ENCODE assay signal across 1 cellular context in the genomic region with DNA sequence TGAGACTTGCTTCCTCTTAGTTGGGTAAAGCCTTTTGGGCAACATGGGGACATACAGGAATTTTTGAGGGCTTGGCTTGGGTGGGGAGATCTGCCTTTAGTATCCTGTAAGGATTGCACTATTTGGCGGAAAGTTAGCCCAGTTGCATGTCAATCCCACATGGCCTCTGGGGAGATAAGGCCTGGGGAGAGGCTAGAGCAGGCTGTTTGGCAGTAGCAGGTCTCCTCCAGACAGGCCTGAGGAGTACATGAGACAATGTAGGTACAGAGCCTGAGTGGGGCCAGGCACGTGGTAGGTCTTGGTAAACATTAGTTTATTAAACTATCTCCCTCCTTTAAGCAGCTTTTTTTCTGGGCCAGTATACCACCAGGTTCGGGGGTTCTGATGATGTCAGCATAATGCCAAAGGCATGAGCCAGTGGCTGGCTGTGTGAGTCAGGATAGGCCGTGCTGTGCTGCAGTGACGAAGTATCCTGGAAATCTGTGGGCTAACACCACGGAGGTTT.
TF ChIP-seq lines count a peak whose summit lies in the region.

No MANE protein-coding gene starts in this region.

TF ChIP-seq in K562, 482 proteins besides CTCF, POLR2A, EP300 and RAD21 (continued from another document and continues in another):
- TF ChIP-seq, protein P1, sequence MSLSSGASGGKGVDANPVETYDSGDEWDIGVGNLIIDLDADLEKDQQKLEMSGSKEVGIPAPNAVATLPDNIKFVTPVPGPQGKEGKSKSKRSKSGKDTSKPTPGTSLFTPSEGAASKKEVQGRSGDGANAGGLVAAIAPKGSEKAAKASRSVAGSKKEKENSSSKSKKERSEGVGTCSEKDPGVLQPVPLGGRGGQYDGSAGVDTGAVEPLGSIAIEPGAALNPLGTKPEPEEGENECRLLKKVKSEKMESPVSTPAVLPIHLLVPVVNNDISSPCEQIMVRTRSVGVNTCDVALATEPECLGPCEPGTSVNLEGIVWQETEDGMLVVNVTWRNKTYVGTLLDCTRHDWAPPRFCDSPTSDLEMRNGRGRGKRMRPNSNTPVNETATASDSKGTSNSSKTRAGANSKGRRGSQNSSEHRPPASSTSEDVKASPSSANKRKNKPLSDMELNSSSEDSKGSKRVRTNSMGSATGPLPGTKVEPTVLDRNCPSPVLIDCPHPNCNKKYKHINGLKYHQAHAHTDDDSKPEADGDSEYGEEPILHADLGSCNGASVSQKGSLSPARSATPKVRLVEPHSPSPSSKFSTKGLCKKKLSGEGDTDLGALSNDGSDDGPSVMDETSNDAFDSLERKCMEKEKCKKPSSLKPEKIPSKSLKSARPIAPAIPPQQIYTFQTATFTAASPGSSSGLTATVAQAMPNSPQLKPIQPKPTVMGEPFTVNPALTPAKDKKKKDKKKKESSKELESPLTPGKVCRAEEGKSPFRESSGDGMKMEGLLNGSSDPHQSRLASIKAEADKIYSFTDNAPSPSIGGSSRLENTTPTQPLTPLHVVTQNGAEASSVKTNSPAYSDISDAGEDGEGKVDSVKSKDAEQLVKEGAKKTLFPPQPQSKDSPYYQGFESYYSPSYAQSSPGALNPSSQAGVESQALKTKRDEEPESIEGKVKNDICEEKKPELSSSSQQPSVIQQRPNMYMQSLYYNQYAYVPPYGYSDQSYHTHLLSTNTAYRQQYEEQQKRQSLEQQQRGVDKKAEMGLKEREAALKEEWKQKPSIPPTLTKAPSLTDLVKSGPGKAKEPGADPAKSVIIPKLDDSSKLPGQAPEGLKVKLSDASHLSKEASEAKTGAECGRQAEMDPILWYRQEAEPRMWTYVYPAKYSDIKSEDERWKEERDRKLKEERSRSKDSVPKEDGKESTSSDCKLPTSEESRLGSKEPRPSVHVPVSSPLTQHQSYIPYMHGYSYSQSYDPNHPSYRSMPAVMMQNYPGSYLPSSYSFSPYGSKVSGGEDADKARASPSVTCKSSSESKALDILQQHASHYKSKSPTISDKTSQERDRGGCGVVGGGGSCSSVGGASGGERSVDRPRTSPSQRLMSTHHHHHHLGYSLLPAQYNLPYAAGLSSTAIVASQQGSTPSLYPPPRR (CRISPR knock-in tag; IDR thresholded peaks at IDR 0.05; ENCODE audit: borderline replicate concordance): no peak
- TF ChIP-seq, protein P2, sequence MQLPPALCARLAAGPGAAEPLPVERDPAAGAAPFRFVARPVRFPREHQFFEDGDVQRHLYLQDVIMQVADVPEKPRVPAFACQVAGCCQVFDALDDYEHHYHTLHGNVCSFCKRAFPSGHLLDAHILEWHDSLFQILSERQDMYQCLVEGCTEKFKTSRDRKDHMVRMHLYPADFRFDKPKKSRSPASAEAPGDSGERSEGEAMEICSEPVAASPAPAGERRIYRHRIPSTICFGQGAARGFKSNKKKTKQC (CRISPR knock-in tag; IDR thresholded peaks at IDR 0.05): no peak
- TF ChIP-seq PCBP2 (IDR thresholded peaks at IDR 0.05; ENCODE audit: low read depth, low read length, poor library complexity, severe bottlenecking) (no peak), TEAD4 (IDR thresholded peaks at IDR 0.05; ENCODE audit: low read length) (no peak; the same call in 1 of the 2 replicates), TEAD4 (CRISPR knock-in tag; IDR thresholded peaks at IDR 0.05; ENCODE audit: borderline replicate concordance) (no peak), TCFL5 (CRISPR knock-in tag; conservative IDR thresholded peaks at IDR 0.05) (peak; percentile 56; the same call in 1 of the 2 replicates), ZNF586 (CRISPR knock-in tag; conservative IDR thresholded peaks at IDR 0.05) (no peak), HIVEP1 (CRISPR knock-in tag; IDR thresholded peaks at IDR 0.05) (0 out of 2 replicates have a peak, but pooled peaks have one; percentile 56), SMARCB1 (IDR thresholded peaks at IDR 0.05; ENCODE audit: insufficient read length, low read depth) (no peak), HLTF (IDR thresholded peaks at IDR 0.05) (no peak), BRD9 (IDR thresholded peaks at IDR 0.05; ENCODE audit: low read depth, partially characterized antibody) (peak; percentile 21), ETV5 (CRISPR knock-in tag; IDR thresholded peaks at IDR 0.05; ENCODE audit: low read depth) (no peak), FIP1L1 (IDR thresholded peaks at IDR 0.05; ENCODE audit: low read depth, low read length, poor library complexity, severe bottlenecking) (no peak), ZFP1 (CRISPR knock-in tag; IDR thresholded peaks at IDR 0.05) (no peak), KLF6 (CRISPR knock-in tag; IDR thresholded peaks at IDR 0.05; ENCODE audit: borderline replicate concordance) (peak; percentile 71; the same call in 1 of the 2 replicates), PTBP1 (IDR thresholded peaks at IDR 0.05; ENCODE audit: low read depth, low read length) (no peak), PHTF2 (CRISPR knock-in tag; IDR thresholded peaks at IDR 0.05) (no peak)
- TF ChIP-seq, protein P3, sequence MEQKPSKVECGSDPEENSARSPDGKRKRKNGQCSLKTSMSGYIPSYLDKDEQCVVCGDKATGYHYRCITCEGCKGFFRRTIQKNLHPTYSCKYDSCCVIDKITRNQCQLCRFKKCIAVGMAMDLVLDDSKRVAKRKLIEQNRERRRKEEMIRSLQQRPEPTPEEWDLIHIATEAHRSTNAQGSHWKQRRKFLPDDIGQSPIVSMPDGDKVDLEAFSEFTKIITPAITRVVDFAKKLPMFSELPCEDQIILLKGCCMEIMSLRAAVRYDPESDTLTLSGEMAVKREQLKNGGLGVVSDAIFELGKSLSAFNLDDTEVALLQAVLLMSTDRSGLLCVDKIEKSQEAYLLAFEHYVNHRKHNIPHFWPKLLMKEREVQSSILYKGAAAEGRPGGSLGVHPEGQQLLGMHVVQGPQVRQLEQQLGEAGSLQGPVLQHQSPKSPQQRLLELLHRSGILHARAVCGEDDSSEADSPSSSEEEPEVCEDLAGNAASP (IDR thresholded peaks at IDR 0.05): no peak
- TF ChIP-seq, protein P4, sequence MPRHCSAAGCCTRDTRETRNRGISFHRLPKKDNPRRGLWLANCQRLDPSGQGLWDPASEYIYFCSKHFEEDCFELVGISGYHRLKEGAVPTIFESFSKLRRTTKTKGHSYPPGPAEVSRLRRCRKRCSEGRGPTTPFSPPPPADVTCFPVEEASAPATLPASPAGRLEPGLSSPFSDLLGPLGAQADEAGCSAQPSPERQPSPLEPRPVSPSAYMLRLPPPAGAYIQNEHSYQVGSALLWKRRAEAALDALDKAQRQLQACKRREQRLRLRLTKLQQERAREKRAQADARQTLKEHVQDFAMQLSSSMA (CRISPR knock-in tag; IDR thresholded peaks at IDR 0.05): 0 out of 2 replicates have a peak, but pooled peaks have one; percentile 20
- TF ChIP-seq, protein P5, sequence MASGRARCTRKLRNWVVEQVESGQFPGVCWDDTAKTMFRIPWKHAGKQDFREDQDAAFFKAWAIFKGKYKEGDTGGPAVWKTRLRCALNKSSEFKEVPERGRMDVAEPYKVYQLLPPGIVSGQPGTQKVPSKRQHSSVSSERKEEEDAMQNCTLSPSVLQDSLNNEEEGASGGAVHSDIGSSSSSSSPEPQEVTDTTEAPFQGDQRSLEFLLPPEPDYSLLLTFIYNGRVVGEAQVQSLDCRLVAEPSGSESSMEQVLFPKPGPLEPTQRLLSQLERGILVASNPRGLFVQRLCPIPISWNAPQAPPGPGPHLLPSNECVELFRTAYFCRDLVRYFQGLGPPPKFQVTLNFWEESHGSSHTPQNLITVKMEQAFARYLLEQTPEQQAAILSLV (tag; IDR thresholded peaks at IDR 0.05): peak; percentile 41; the same call in 1 of the 2 replicates
- TF ChIP-seq, protein P6, sequence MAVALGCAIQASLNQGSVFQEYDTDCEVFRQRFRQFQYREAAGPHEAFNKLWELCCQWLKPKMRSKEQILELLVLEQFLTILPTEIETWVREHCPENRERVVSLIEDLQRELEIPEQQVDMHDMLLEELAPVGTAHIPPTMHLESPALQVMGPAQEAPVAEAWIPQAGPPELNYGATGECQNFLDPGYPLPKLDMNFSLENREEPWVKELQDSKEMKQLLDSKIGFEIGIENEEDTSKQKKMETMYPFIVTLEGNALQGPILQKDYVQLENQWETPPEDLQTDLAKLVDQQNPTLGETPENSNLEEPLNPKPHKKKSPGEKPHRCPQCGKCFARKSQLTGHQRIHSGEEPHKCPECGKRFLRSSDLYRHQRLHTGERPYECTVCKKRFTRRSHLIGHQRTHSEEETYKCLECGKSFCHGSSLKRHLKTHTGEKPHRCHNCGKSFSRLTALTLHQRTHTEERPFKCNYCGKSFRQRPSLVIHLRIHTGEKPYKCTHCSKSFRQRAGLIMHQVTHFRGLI (CRISPR knock-in tag; IDR thresholded peaks at IDR 0.05): peak; percentile 75; the same call in 1 of the 2 replicates
- TF ChIP-seq, protein P7, sequence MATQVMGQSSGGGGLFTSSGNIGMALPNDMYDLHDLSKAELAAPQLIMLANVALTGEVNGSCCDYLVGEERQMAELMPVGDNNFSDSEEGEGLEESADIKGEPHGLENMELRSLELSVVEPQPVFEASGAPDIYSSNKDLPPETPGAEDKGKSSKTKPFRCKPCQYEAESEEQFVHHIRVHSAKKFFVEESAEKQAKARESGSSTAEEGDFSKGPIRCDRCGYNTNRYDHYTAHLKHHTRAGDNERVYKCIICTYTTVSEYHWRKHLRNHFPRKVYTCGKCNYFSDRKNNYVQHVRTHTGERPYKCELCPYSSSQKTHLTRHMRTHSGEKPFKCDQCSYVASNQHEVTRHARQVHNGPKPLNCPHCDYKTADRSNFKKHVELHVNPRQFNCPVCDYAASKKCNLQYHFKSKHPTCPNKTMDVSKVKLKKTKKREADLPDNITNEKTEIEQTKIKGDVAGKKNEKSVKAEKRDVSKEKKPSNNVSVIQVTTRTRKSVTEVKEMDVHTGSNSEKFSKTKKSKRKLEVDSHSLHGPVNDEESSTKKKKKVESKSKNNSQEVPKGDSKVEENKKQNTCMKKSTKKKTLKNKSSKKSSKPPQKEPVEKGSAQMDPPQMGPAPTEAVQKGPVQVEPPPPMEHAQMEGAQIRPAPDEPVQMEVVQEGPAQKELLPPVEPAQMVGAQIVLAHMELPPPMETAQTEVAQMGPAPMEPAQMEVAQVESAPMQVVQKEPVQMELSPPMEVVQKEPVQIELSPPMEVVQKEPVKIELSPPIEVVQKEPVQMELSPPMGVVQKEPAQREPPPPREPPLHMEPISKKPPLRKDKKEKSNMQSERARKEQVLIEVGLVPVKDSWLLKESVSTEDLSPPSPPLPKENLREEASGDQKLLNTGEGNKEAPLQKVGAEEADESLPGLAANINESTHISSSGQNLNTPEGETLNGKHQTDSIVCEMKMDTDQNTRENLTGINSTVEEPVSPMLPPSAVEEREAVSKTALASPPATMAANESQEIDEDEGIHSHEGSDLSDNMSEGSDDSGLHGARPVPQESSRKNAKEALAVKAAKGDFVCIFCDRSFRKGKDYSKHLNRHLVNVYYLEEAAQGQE (CRISPR knock-in tag; IDR thresholded peaks at IDR 0.05; ENCODE audit: low read depth): no peak
- TF ChIP-seq, protein P8, sequence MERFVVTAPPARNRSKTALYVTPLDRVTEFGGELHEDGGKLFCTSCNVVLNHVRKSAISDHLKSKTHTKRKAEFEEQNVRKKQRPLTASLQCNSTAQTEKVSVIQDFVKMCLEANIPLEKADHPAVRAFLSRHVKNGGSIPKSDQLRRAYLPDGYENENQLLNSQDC (CRISPR knock-in tag; IDR thresholded peaks at IDR 0.05): no peak
- TF ChIP-seq, protein P9, sequence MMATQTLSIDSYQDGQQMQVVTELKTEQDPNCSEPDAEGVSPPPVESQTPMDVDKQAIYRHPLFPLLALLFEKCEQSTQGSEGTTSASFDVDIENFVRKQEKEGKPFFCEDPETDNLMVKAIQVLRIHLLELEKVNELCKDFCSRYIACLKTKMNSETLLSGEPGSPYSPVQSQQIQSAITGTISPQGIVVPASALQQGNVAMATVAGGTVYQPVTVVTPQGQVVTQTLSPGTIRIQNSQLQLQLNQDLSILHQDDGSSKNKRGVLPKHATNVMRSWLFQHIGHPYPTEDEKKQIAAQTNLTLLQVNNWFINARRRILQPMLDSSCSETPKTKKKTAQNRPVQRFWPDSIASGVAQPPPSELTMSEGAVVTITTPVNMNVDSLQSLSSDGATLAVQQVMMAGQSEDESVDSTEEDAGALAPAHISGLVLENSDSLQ (IDR thresholded peaks at IDR 0.05): peak; percentile 60
- TF ChIP-seq, protein P10, sequence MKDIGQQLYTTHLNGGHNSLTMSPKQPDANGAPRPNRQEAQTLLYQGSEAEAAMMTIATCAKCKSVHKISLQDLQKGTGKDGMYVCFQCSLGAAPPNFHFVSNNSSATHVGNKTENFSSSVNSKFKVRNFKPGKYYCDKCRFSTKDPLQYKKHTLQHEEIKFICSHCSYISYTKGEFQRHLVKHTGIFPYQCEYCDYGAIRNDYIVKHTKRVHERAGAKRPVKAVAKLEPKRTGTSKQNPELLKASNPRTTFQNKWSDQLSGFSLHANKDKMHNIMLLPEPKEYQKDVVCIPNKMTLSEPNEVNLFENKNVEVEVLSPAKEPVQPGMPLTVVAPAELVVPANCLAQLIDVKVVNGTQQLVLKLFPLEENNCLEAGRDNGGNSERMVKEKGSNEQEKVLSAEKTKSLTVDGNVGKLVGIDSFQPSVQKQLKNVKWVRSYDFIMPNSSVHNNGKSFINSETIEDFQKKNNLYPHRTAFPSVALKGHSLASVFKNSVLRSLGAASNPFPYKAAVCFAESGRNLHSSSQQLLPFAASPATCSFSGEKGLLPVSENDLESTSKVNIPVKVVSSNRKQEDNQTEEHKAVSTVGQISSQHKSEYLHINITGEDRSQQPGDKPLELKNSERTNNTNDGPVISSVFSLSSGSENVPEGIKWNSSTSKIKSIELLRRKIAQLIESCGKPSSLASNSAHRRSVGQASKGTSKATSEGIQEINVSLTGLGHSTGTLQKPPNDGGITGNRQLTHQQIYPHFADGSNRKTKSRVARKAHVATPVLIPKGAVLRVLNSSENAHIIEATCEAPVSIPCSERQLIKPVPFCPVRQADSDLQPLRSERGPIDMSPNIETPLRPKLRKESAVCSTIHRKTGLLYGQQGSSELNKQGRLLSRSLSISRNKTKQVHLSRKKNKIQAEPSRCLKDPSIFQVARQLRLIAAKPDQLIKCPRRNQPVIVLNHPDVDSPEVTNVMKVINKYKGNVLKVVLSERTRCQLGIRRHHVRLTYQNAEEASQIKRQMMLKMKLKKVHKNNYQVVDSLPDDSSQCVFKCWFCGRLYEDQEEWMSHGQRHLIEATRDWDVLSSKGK (CRISPR knock-in tag; IDR thresholded peaks at IDR 0.05): no peak
- TF ChIP-seq, protein P11, sequence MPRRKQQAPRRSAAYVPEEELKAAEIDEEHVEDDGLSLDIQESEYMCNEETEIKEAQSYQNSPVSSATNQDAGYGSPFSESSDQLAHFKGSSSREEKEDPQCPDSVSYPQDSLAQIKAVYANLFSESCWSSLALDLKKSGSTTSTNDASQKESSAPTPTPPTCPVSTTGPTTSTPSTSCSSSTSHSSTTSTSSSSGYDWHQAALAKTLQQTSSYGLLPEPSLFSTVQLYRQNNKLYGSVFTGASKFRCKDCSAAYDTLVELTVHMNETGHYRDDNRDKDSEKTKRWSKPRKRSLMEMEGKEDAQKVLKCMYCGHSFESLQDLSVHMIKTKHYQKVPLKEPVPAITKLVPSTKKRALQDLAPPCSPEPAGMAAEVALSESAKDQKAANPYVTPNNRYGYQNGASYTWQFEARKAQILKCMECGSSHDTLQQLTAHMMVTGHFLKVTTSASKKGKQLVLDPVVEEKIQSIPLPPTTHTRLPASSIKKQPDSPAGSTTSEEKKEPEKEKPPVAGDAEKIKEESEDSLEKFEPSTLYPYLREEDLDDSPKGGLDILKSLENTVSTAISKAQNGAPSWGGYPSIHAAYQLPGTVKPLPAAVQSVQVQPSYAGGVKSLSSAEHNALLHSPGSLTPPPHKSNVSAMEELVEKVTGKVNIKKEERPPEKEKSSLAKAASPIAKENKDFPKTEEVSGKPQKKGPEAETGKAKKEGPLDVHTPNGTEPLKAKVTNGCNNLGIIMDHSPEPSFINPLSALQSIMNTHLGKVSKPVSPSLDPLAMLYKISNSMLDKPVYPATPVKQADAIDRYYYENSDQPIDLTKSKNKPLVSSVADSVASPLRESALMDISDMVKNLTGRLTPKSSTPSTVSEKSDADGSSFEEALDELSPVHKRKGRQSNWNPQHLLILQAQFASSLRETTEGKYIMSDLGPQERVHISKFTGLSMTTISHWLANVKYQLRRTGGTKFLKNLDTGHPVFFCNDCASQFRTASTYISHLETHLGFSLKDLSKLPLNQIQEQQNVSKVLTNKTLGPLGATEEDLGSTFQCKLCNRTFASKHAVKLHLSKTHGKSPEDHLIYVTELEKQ (CRISPR knock-in tag; IDR thresholded peaks at IDR 0.05): 0 out of 2 replicates have a peak, but pooled peaks have one; percentile 28
